ENCODE assay signal across 24 cellular contexts in the genomic region with DNA sequence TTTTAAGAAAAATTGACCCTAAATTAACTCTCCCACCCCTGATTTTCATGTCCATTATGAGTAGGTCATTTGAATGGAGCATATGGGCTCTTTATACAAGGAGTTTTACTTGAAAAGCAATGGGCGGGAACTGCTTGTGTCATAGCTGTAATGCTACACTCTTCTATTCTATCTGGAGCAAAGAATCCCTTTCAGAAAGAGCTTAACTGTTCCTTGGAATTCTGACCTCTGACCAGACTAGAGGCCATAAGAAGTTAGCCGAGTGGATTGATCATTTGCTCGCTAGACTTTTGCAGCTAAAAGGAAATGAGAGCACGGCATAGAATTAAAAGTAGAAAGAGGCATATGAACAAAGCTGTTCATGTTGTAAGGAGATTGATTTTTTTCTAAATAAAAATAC.
"Had no signal": no experiment of that assay in that cellular context is flagged by ENCODE, and none has a peak within 500 bp of the region (broad histone marks: within the 10 kb centered on the region; RNA-seq: fewer than 3 reads in every experiment).

No MANE protein-coding gene starts in this region.

- H2AFZ ChIP-seq: parathyroid adenoma had no signal

- DNase-seq: central memory CD4-positive, alpha-beta T cell; dorsolateral prefrontal cortex; effector memory CD4-positive, alpha-beta T cell; glutamatergic neuron; kidney glomerular epithelial cell; mammary epithelial cell; naive thymus-derived CD8-positive, alpha-beta T cell; psoas muscle; sigmoid colon; stimulated activated CD4-positive, alpha-beta T cell treated with anti-CD3 and anti-CD28 coated beads, Interleukin-12 subunit alpha, Interleukin-12 subunit beta, amount 100 ng/mL, for 4 hours; stimulated activated CD4-positive, alpha-beta T cell treated with anti-CD3 and anti-CD28 coated beads, Interleukin-2, amount 100 ng/mL, for 48 hours; stimulated activated naive CD4-positive, alpha-beta T cell treated with Interleukin-2 at 50 U/mL for 16 hours; tibial artery; upper lobe of left lung; uterus had no signal

- H3K36me3 ChIP-seq: right atrium auricular region, uterus had no signal

- H3K27me3 ChIP-seq: esophagus muscularis mucosa, gastroesophageal sphincter, right atrium auricular region, sigmoid colon, tibial artery, upper lobe of left lung, uterus had no signal

- H3K4me3 ChIP-seq: coronary artery, dorsolateral prefrontal cortex, esophagus muscularis mucosa, gastroesophageal sphincter, psoas muscle, right atrium auricular region, sigmoid colon, skin epidermis, tibial artery, upper lobe of left lung, uterus had no signal

- H3K79me2 ChIP-seq: parathyroid adenoma had no signal

- H3K4me1 ChIP-seq: esophagus muscularis mucosa, gastroesophageal sphincter, parathyroid adenoma, psoas muscle, right atrium auricular region, sigmoid colon, tibial artery, upper lobe of left lung, uterus had no signal

- FAIRE-seq: endometrium had no signal

- H3K9ac ChIP-seq: parathyroid adenoma had no signal

- H3K27ac ChIP-seq: coronary artery, dorsolateral prefrontal cortex, epithelial cell of prostate, esophagus muscularis mucosa, gastroesophageal sphincter, parathyroid adenoma, psoas muscle, right atrium auricular region, sigmoid colon, skin epidermis, tibial artery, upper lobe of left lung, uterus had no signal

- H3K9me3 ChIP-seq: esophagus muscularis mucosa, gastroesophageal sphincter, psoas muscle, right atrium auricular region, sigmoid colon, tibial artery, upper lobe of left lung, uterus had no signal

- ATAC-seq: gastroesophageal sphincter; left lobe of liver; naive thymus-derived CD8-positive, alpha-beta T cell; psoas muscle had no signal
